In the genomic region with DNA sequence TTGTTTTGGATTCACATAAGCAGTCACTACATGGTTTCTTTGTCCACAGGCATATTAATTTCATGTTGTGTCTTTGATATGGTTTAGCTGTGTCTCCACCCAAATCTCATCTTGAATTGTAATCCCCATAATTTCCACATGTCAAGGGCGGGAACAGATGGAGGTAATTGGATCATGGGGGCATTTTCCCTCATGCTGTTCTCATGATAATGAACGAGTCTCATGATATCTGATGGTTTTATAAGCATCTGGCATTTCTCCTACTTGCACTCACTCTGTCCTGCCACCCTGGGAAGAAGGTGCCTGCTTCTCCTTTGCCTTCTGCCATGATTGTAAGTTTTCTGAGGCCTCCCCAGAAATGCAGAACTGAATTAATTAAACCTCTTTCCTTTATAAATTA, we compare ENCODE assay signal across 27 cellular contexts.
"Had no signal": no experiment of that assay in that cellular context is flagged by ENCODE, and none has a peak within 500 bp of the region (broad histone marks: within the 10 kb centered on the region; RNA-seq: fewer than 3 reads in every experiment).

No MANE protein-coding gene starts in this region.

- DNase-seq: activated CD4-positive, alpha-beta memory T cell treated with anti-CD3 and anti-CD28 coated beads for 36 hours; activated CD4-positive, alpha-beta T cell treated with anti-CD3 and anti-CD28 coated beads for 48 hours; activated CD8-positive, alpha-beta memory T cell treated with anti-CD3 and anti-CD28 coated beads, Interleukin-2, amount 50 U/mL, for 48 hours; activated gamma-delta T cell; activated naive CD4-positive, alpha-beta T cell treated with anti-CD3 and anti-CD28 coated beads, Interleukin-2, amount 10 ng/mL, durations not matched to agents 7 days and 5 days; activated naive CD8-positive, alpha-beta T cell treated with anti-CD3 and anti-CD28 coated beads, Interleukin-2, amount 10 ng/mL, durations not matched to agents 7 days and 5 days; activated T-cell treated with anti-CD3 and anti-CD28 coated beads, Interleukin-2, amount 50 U/mL, for 24 hours; brain microvascular endothelial cell; dorsolateral prefrontal cortex; effector memory CD4-positive, alpha-beta T cell; left ventricle myocardium inferior; mesendoderm; natural killer cell; occipital lobe; right cardiac atrium; spleen; stimulated activated CD4-positive, alpha-beta T cell treated with anti-CD3 and anti-CD28 coated beads, Interleukin-2, amount 100 ng/mL, for 48 hours; stimulated activated naive CD8-positive, alpha-beta T cell treated with anti-CD3 and anti-CD28 coated beads, Interleukin-15, amount 100 ng/mL, for 72 hours; substantia nigra had no signal

- H3K9me3 ChIP-seq: ascending aorta, left ventricle myocardium inferior, spleen, vagina had no signal

- H3K36me3 ChIP-seq: ascending aorta, brain microvascular endothelial cell, left ventricle myocardium inferior, neural progenitor cell, spleen, vagina had no signal

- H3K27ac ChIP-seq: ascending aorta, brain microvascular endothelial cell, coronary artery, dorsolateral prefrontal cortex, left ventricle myocardium inferior, neural progenitor cell, parathyroid adenoma, spleen, vagina, VCaP had no signal

- ATAC-seq: activated CD4-positive, CD25-positive, alpha-beta regulatory T cell treated with anti-CD3 and anti-CD28 coated beads, Interleukin-2, amount 50 U/mL, for 24 hours; natural killer cell; right cardiac atrium; stimulated activated naive CD8-positive, alpha-beta T cell treated with anti-CD3 and anti-CD28 coated beads, Interleukin-15, amount 100 ng/mL, for 72 hours had no signal

- H3K27me3 ChIP-seq: ascending aorta, brain microvascular endothelial cell, neural progenitor cell, spleen, vagina had no signal

- H3K4me3 ChIP-seq: ascending aorta, coronary artery, dorsolateral prefrontal cortex, left ventricle myocardium inferior, lung, neural progenitor cell, spleen, vagina had no signal
